Comparison of ENCODE assay signal across 24 cellular contexts in genomic region chr21:34916446-34916845, GRCh38.
A peak's percentile ranks its signal among the peaks of the same experiment; 100 is the strongest.
DNase-seq lines count a peak whose midpoint lies in the region; ATAC-seq, FAIRE-seq and TF ChIP-seq lines count a peak whose summit lies in the region.
"Had no signal": no experiment of that assay in that cellular context is flagged by ENCODE, and none has a peak within 500 bp of the region (broad histone marks: within the 10 kb centered on the region; RNA-seq: fewer than 3 reads in every experiment).

No MANE protein-coding gene starts in this region.

- H3K4me1 Mint-ChIP-seq in astrocyte (ENCODE audit: low read depth, unreplicated experiment) = peaks cover 28% of the 10 kb centered on the region

- no peaks in the 10 kb centered on the region for H3K27me3 Mint-ChIP-seq in astrocyte (ENCODE audit: low read depth, unreplicated experiment)

- CTCF ChIA-PET in GM10248 (lab: Yijun Ruan, JAX) = no interaction called here

- H3K4ac ChIP-seq in mesenchymal stem cell (ENCODE audit: low read depth in 1 of 2, low read length in 2 of 2) = no peak overlapping the region

- no peak overlapping the region for H2BK15ac ChIP-seq in mesenchymal stem cell (ENCODE audit: low read depth, poor library complexity, severe bottlenecking)

- H3K9ac ChIP-seq in GM23248 = no peak overlapping the region
- peak overlapping the region; percentile 40 for H3K9ac ChIP-seq in astrocyte (ENCODE audit: low read length)
- H3K9ac ChIP-seq in mesenchymal stem cell (ENCODE audit: low read length) = peak overlapping the region; percentile 37

- peak overlapping the region; percentile 41 for H3K27ac Mint-ChIP-seq in astrocyte (ENCODE audit: unreplicated experiment)

- TF ChIP-seq CTCF in AG10803 (conservative IDR thresholded peaks at IDR 0.05; ENCODE audit: low read length) (no peak), astrocyte (IDR thresholded peaks at IDR 0.05; ENCODE audit: insufficient read depth, low read depth, low read length) (no peak), GM10248 (IDR thresholded peaks at IDR 0.05; ENCODE audit: control extremely low read depth, extremely low read depth, low read depth, missing control alignments) (no peak)

- no peak overlapping the region for H4K91ac ChIP-seq in mesenchymal stem cell (ENCODE audit: low read length)

- H3K23ac ChIP-seq in mesenchymal stem cell (ENCODE audit: low read length in 2 of 2) = no peak overlapping the region

- H3K14ac ChIP-seq in mesenchymal stem cell (ENCODE audit: low read length in 2 of 2) = no peak overlapping the region

- H3K4me1 ChIP-seq in GM23248 (ENCODE audit: insufficient read depth) (peaks cover 42% of the 10 kb centered on the region), astrocyte (ENCODE audit: insufficient read depth, low read length) (peaks cover 19% of the 10 kb centered on the region), mesenchymal stem cell (ENCODE audit: control insufficient read depth, insufficient read depth, low read depth, low read length) (peaks cover 5% of the 10 kb centered on the region)

- H2BK5ac ChIP-seq in mesenchymal stem cell (ENCODE audit: low read depth, low read length, poor library complexity, severe bottlenecking) = no peak overlapping the region

- ATAC-seq in GM18519 (IDR thresholded peaks at IDR 0.05; ENCODE audit: low FRiP score, unreplicated experiment) = no peak
- ATAC-seq: heart right ventricle, sciatic nerve had no signal

- FAIRE-seq in astrocyte (lab: Jason Lieb, UNC) = peak; percentile 64
- FAIRE-seq: GM18507, H54, keratinocyte, TTC549 had no signal

- H3K4me2 ChIP-seq in GM23248 (ENCODE audit: unreplicated experiment) (peak overlapping the region; percentile 39), astrocyte (ENCODE audit: low read length) (peak overlapping the region; percentile 54), mesenchymal stem cell (ENCODE audit: low read length, poor library complexity, severe bottlenecking) (no peak overlapping the region)

- no peaks in the 10 kb centered on the region for H3K79me2 ChIP-seq in GM23248 (ENCODE audit: insufficient read depth)
- H3K79me2 ChIP-seq in astrocyte (ENCODE audit: insufficient read depth, low read length) = no peaks in the 10 kb centered on the region

- H3K18ac ChIP-seq in mesenchymal stem cell (ENCODE audit: low read depth in 1 of 2, low read length in 2 of 2) = peak overlapping the region in 1 of 2 experiments; percentile 73

- WGBS in GM23248 (ENCODE audit: low coverage in 1 of 2, low lambda C conversion rate in 2 of 2, missing lambda C conversion rate in 2 of 2), 2 experiments = 42 to 43% methylated on average over 7 of the region's 7 CpGs
- WGBS in mesenchymal stem cell = 20% methylated on average over 4 of the region's 7 CpGs

- H3K9me3 Mint-ChIP-seq in astrocyte (ENCODE audit: unreplicated experiment) = no peaks in the 10 kb centered on the region
- H3K9me3 Mint-ChIP-seq: brain had no signal

- H4K8ac ChIP-seq in mesenchymal stem cell (ENCODE audit: low read length) = no peak overlapping the region

- no peak overlapping the region for H3K4me3 Mint-ChIP-seq in astrocyte (ENCODE audit: unreplicated experiment)
- H3K4me3 Mint-ChIP-seq: brain had no signal

- POLR2A ChIA-PET in GM10248 (lab: Yijun Ruan, JAX) = no interaction called here

- peak; percentile 98 for DNase-seq in AG10803 (ENCODE audit: low read depth)
- DNase-seq in GM23248 = peak; percentile 73
- DNase-seq in astrocyte (ENCODE audit: low read depth) = peak; percentile 70
- DNase-seq in mesenchymal stem cell = peak; percentile 87
- DNase-seq in SW480 (ENCODE audit: low spot score) = no peak
- no peak for DNase-seq in NCI-H1694 treated with DMSO at 0.1 percent for 48 hours (lab: John Stamatoyannopoulos, UW)
- DNase-seq in GM10248 (ENCODE audit: extremely low spot score) = no peak
- DNase-seq: activated CD4-positive, alpha-beta T cell treated with anti-CD3 and anti-CD28 coated beads, Interleukin-2, amount 50 U/mL, for 1 hour; activated naive CD4-positive, alpha-beta T cell; erythroblast; heart right ventricle; midbrain; NCI-H1105; stimulated activated CD4-positive, alpha-beta T cell treated with anti-CD3 and anti-CD28 coated beads, Interleukin-2, amount 100 ng/mL, for 24 hours; substantia nigra had no signal

- peaks cover 30% of the 10 kb centered on the region for H3F3A ChIP-seq in GM23248 (ENCODE audit: insufficient read depth)

- in situ Hi-C loops in GM23248 (cut with MboI) = no loop called here

- no peaks in the 10 kb centered on the region for H3K9me2 ChIP-seq in GM23248 (ENCODE audit: insufficient read depth)

- H2AFZ ChIP-seq in GM23248 (no peak overlapping the region), astrocyte (ENCODE audit: low read depth, low read length) (no peak overlapping the region), mesenchymal stem cell (ENCODE audit: low read depth, low read length) (no peak overlapping the region)

- H3K36me3 ChIP-seq in GM23248 (ENCODE audit: low read depth) (no peaks in the 10 kb centered on the region), astrocyte (ENCODE audit: insufficient read depth, low read length) (no peaks in the 10 kb centered on the region), mesenchymal stem cell (ENCODE audit: control insufficient read depth in 1 of 2, insufficient read depth in 2 of 2, low read depth in 1 of 2, low read length in 2 of 2) (no peaks in the 10 kb centered on the region)
- H3K36me3 ChIP-seq: heart right ventricle, neutrophil, vagina had no signal

- H3K4me3 ChIP-seq in AG10803 (ENCODE audit: low read length) = no peak overlapping the region
- H3K4me3 ChIP-seq in GM23248 = no peak overlapping the region
- H3K4me3 ChIP-seq in astrocyte (ENCODE audit: insufficient read depth, low read depth, low read length) = no peak overlapping the region
- H3K4me3 ChIP-seq in mesenchymal stem cell (ENCODE audit: insufficient read depth in 1 of 2, low read depth in 1 of 2, low read length in 2 of 2) = peak overlapping the region in 1 of 2 experiments; percentile 0
- H3K4me3 ChIP-seq: heart right ventricle, vagina had no signal

- H2BK12ac ChIP-seq in mesenchymal stem cell (ENCODE audit: low read length in 2 of 2) = peak overlapping the region; percentile 51 to 89

- H3K9me3 ChIP-seq in GM23248 (ENCODE audit: low read depth) (no peaks in the 10 kb centered on the region), astrocyte (ENCODE audit: insufficient read depth, low read depth, low read length) (no peaks in the 10 kb centered on the region), mesenchymal stem cell (ENCODE audit: control insufficient read depth, low read length) (no peaks in the 10 kb centered on the region)
- H3K9me3 ChIP-seq: heart right ventricle, neutrophil, vagina had no signal

- H3K27me3 ChIP-seq in GM23248 (replicated peaks; ENCODE audit: insufficient read depth) (no peaks in the 10 kb centered on the region), astrocyte (ENCODE audit: insufficient read depth, low read length) (no peaks in the 10 kb centered on the region), mesenchymal stem cell (ENCODE audit: control insufficient read depth in 1 of 2, insufficient read depth in 1 of 2, low read length in 2 of 2) (no peaks in the 10 kb centered on the region)
- H3K27me3 ChIP-seq: neutrophil, vagina had no signal

- H4K20me1 ChIP-seq in GM23248 (ENCODE audit: insufficient read depth) (no peaks in the 10 kb centered on the region), astrocyte (ENCODE audit: insufficient read depth, low read length) (no peaks in the 10 kb centered on the region)

- no peaks in the 10 kb centered on the region for H3K79me1 ChIP-seq in mesenchymal stem cell (replicated peaks; ENCODE audit: low read length, poor library complexity, severe bottlenecking)

- peak overlapping the region; percentile 46 for H3K27ac ChIP-seq in GM23248
- peak overlapping the region; percentile 44 for H3K27ac ChIP-seq in astrocyte (ENCODE audit: low read depth, low read length)
- peak overlapping the region; percentile 65 for H3K27ac ChIP-seq in mesenchymal stem cell (ENCODE audit: low read length, poor library complexity, severe bottlenecking)
- H3K27ac ChIP-seq: heart right ventricle, neutrophil, vagina had no signal

- H2AK5ac ChIP-seq in mesenchymal stem cell (ENCODE audit: low read length, severe bottlenecking) = peak overlapping the region; percentile 36

- peaks cover 14% of the 10 kb centered on the region for H3K36me3 Mint-ChIP-seq in astrocyte (ENCODE audit: low read depth, unreplicated experiment)
- H3K36me3 Mint-ChIP-seq: brain had no signal

- H2BK120ac ChIP-seq in mesenchymal stem cell (ENCODE audit: low read depth, low read length) = peak overlapping the region; percentile 24

Comparison
In these comparisons a context has a peak if more than half of its experiments do, and no peak if none do; other contexts are left out.
1. DNase-seq: peak in AG10803 (single experiment), GM23248 (single experiment), astrocyte (single experiment) and mesenchymal stem cell (single experiment); none in SW480 (single experiment), NCI-H1694 treated with DMSO at 0.1 percent for 48 hours (single experiment) and GM10248 (single experiment).
2. Peak in every context shown above with its lines, with median percentiles within 50 percentile points of each other: H3K27ac ChIP-seq.